19 cellular contexts compared by ENCODE assay signal in genomic region chr12:131347732-131348131, GRCh38.
DNase-seq lines count a peak whose midpoint lies in the region; ATAC-seq, FAIRE-seq and TF ChIP-seq lines count a peak whose summit lies in the region.
"Had no signal": no experiment of that assay in that cellular context is flagged by ENCODE, and none has a peak within 500 bp of the region (broad histone marks: within the 10 kb centered on the region; RNA-seq: fewer than 3 reads in every experiment).

No MANE protein-coding gene starts in this region.

- H2BK5ac ChIP-seq in H1 (ENCODE audit: low read depth, low read length) (peak overlapping the region; percentile 53), neuronal stem cell (ENCODE audit: low read length) (no peak overlapping the region)

- H2BK12ac ChIP-seq in H1 (ENCODE audit: low read depth, low read length) (peak overlapping the region; percentile 72; the same call in 1 of the 2 replicates), neuronal stem cell (ENCODE audit: low read length) (no peak overlapping the region)

- no peaks in the 10 kb centered on the region for H3K79me2 ChIP-seq in H1 (ENCODE audit: control insufficient read depth in 1 of 2, insufficient read depth in 2 of 2, low read length in 2 of 2)

- POLR2A ChIA-PET in WTC11 (lab: Charles Lee) = no interaction called here
- POLR2A ChIA-PET in H1 (lab: Charles Lee; ENCODE audit: partially characterized antibody) = no interaction called here

- TF ChIP-seq POLR2A in H1 (IDR thresholded peaks at IDR 0.05; ENCODE audit: control extremely low read depth in 1 of 2, low read depth in 2 of 2, low read length in 2 of 2) (no peak), vagina (IDR thresholded peaks at IDR 0.05) (no peak)

- H4K8ac ChIP-seq in H1 (ENCODE audit: extremely low read depth, insufficient read depth, low read length) = peak overlapping the region; percentile 17; the same call in 1 of the 2 replicates
- H4K8ac ChIP-seq in neuronal stem cell (ENCODE audit: low read depth, low read length) = no peak overlapping the region

- H3K4me3 ChIP-seq in BLaER1 treated with 17β-estradiol and CSF1 and Interleukin-3, amounts not matched to agents 10 nM and 100 nM = no peak overlapping the region
- no peak overlapping the region for H3K4me3 ChIP-seq in H1 (ENCODE audit: extremely low read depth in 1 of 4, insufficient read depth in 2 of 4, low read depth in 3 of 4, low read length in 4 of 4)
- H3K4me3 ChIP-seq in neuronal stem cell (ENCODE audit: low read length in 2 of 2) = peak overlapping the region in 1 of 2 donors; percentile 51
- H3K4me3 ChIP-seq in vagina = no peak overlapping the region
- H3K4me3 ChIP-seq: HAP-1 had no signal

- peaks cover 42% of the 10 kb centered on the region for H3K4me1 Mint-ChIP-seq in WTC11

- no peak overlapping the region for H3K27ac ChIP-seq in BLaER1 treated with 17β-estradiol and CSF1 and Interleukin-3, amounts not matched to agents 10 nM and 100 nM
- H3K27ac ChIP-seq in H1 (ENCODE audit: low read depth, low read length) (no peak overlapping the region), neuronal stem cell (replicated peaks; ENCODE audit: low read length) (no peak overlapping the region), vagina (no peak overlapping the region)

- TF ChIP-seq CTCF in WTC11 (IDR thresholded peaks at IDR 0.05) (no peak), H1 (IDR thresholded peaks at IDR 0.05; ENCODE audit: control extremely low read depth in 1 of 3, insufficient read depth in 1 of 3, low read depth in 1 of 3, low read length in 3 of 3) (no peak), vagina (IDR thresholded peaks at IDR 0.05) (no peak)

- peak overlapping the region; percentile 14; the same call in 1 of the 2 replicates for H2BK15ac ChIP-seq in H1 (ENCODE audit: low read length)
- no peak overlapping the region for H2BK15ac ChIP-seq in neuronal stem cell (ENCODE audit: low read length)

- intact Hi-C loops in vagina (cut with DNase I) (loop anchor here (10.0 kb wide), 1 partner anchor 277 kb away; no protein-coding TSS in a partner anchor), left colon (cut with DNase I, micrococcal nuclease) (no loop called here)

- H3K9ac ChIP-seq in BLaER1 treated with 17β-estradiol and CSF1 and Interleukin-3, amounts not matched to agents 10 nM and 100 nM = no peak overlapping the region
- no peak overlapping the region for H3K9ac ChIP-seq in H1 (replicated peaks in 1 of 4; ENCODE audit: extremely low read depth in 1 of 4, low read depth in 3 of 4, low read length in 3 of 4)
- H3K9ac ChIP-seq in neuronal stem cell (ENCODE audit: low read depth, low read length, poor library complexity) = peak overlapping the region; percentile 45

- H3K36me3 ChIP-seq in BLaER1 treated with 17β-estradiol and CSF1 and Interleukin-3, amounts not matched to agents 10 nM and 100 nM = no peaks in the 10 kb centered on the region
- H3K36me3 ChIP-seq in H1 (ENCODE audit: control insufficient read depth in 2 of 4, insufficient read depth in 4 of 4, low read length in 3 of 4) (no peaks in the 10 kb centered on the region), neuronal stem cell (replicated peaks in 1 of 2; ENCODE audit: control insufficient read depth in 2 of 2, insufficient read depth in 2 of 2, low read length in 2 of 2) (no peaks in the 10 kb centered on the region), vagina (no peaks in the 10 kb centered on the region)
- H3K36me3 ChIP-seq: BE2C, HAP-1 had no signal

- H3K18ac ChIP-seq in H1 (ENCODE audit: extremely low read depth, low read length) (no peak overlapping the region), neuronal stem cell (ENCODE audit: low read length) (no peak overlapping the region)

- peak overlapping the region; percentile 89 for H3K14ac ChIP-seq in H1 (ENCODE audit: insufficient read length)
- no peak overlapping the region for H3K14ac ChIP-seq in neuronal stem cell (ENCODE audit: low read length)

- no peak overlapping the region for H3K4me3 Mint-ChIP-seq in WTC11
- H3K4me3 Mint-ChIP-seq: CD14-positive monocyte had no signal

- H3K23me2 ChIP-seq in H1 (ENCODE audit: low read depth, low read length) = peaks cover 4% of the 10 kb centered on the region; the same call in 1 of the 2 replicates

- no peaks in the 10 kb centered on the region for H3K79me1 ChIP-seq in H1 (ENCODE audit: low read depth, low read length)
- H3K79me1 ChIP-seq in neuronal stem cell (ENCODE audit: low read depth, low read length) = peaks cover 2% of the 10 kb centered on the region

- H2AFZ ChIP-seq in H1 (ENCODE audit: low read length) (no peak overlapping the region), neuronal stem cell (ENCODE audit: low read length) (no peak overlapping the region)

- peak overlapping the region; percentile 89 for H2BK120ac ChIP-seq in H1 (replicated peaks; ENCODE audit: low read depth, low read length)
- H2BK120ac ChIP-seq in neuronal stem cell (ENCODE audit: low read depth, low read length) = no peak overlapping the region

- H4K20me1 ChIP-seq in BLaER1 treated with 17β-estradiol and CSF1 and Interleukin-3, amounts not matched to agents 10 nM and 100 nM = no peaks in the 10 kb centered on the region
- peaks cover 0 to 5% of the 10 kb centered on the region in 2 experiments for H4K20me1 ChIP-seq in H1 (replicated peaks in 1 of 2; ENCODE audit: control insufficient read depth in 1 of 2, insufficient read depth in 2 of 2, low read length in 2 of 2)

- no peak overlapping the region for H4K5ac ChIP-seq in H1 (ENCODE audit: insufficient read length, low read depth, low read length)

- peak overlapping the region; percentile 97 for H3K4ac ChIP-seq in H1 (replicated peaks; ENCODE audit: insufficient read length, low read depth, low read length)
- no peak overlapping the region for H3K4ac ChIP-seq in neuronal stem cell (ENCODE audit: low read length)

- H3K27me3 ChIP-seq in BLaER1 treated with 17β-estradiol and CSF1 and Interleukin-3, amounts not matched to agents 10 nM and 100 nM = peaks cover 0 to 25% (median 0%) of the 10 kb centered on the region in 11 experiments; a peak in 4 of 22 replicates
- H3K27me3 ChIP-seq in H1 (replicated peaks in 1 of 4; ENCODE audit: control insufficient read depth in 3 of 4, extremely low read depth in 1 of 4, insufficient read depth in 3 of 4, low read length in 3 of 4) (no peaks in the 10 kb centered on the region; a peak in 1 of 7 replicates), neuronal stem cell (ENCODE audit: control insufficient read depth in 3 of 3, insufficient read depth in 3 of 3, low read depth in 1 of 3, low read length in 3 of 3) (peaks cover 0 to 3% (median 0%) of the 10 kb centered on the region in 3 experiments), vagina (no peaks in the 10 kb centered on the region)
- H3K27me3 ChIP-seq: BE2C had no signal

- DNase-seq in WTC11 (ENCODE audit: low spot score) = no peak
- DNase-seq in H1 (ENCODE audit: low read depth in 1 of 2, low spot score in 2 of 2) = no peak
- no peak for DNase-seq in neuronal stem cell (ENCODE audit: low spot score)
- DNase-seq in vagina (ENCODE audit: extremely low spot score in 2 of 2) = no peak
- no peak for DNase-seq in left colon
- DNase-seq in stimulated activated CD4-positive, alpha-beta T cell treated with anti-CD3 and anti-CD28 coated beads, Interleukin-15, amount 100 ng/mL, for 24 hours = no peak
- DNase-seq: ACHN; BE2C; CD4-positive, alpha-beta memory T cell; DMS153; DMS79; GDM1 had no signal

- H2AK5ac ChIP-seq in H1 (ENCODE audit: low read depth, low read length) (no peak overlapping the region; the same call in 1 of the 2 replicates), neuronal stem cell (ENCODE audit: low read depth, low read length) (no peak overlapping the region)

- peak overlapping the region in 9 of 11 experiments; percentile 60 to 90 (median 84); a peak in 18 of 22 replicates for H3K4me2 ChIP-seq in BLaER1 treated with 17β-estradiol and CSF1 and Interleukin-3, amounts not matched to agents 10 nM and 100 nM
- H3K4me2 ChIP-seq in H1 (ENCODE audit: insufficient read depth in 1 of 2, low read depth in 2 of 2, low read length in 2 of 2) (0 out of 4 replicates have a peak overlapping the region, but pooled peaks of 1 of the 2 experiments have one; percentile 2), neuronal stem cell (ENCODE audit: insufficient read depth, low read length, poor library complexity, severe bottlenecking) (no peak overlapping the region)

- no peak for ATAC-seq in WTC11
- no peak for ATAC-seq in left colon
- ATAC-seq in HG02610 (IDR thresholded peaks at IDR 0.05; ENCODE audit: unreplicated experiment) = no peak

- no peak overlapping the region for H3K56ac ChIP-seq in H1 (replicated peaks; ENCODE audit: insufficient read length, low read depth, low read length)

- peaks cover 19 to 30% (median 25%) of the 10 kb centered on the region in 11 experiments for H3K9me3 ChIP-seq in BLaER1 treated with 17β-estradiol and CSF1 and Interleukin-3, amounts not matched to agents 10 nM and 100 nM (replicated peaks in 1 of 11)
- H3K9me3 ChIP-seq in H1 (ENCODE audit: insufficient read depth in 2 of 2, low read depth in 1 of 2, low read length in 1 of 2) (no peaks in the 10 kb centered on the region; a peak in 1 of 4 replicates), neuronal stem cell (replicated peaks in 1 of 2; ENCODE audit: control insufficient read depth in 2 of 2, insufficient read depth in 1 of 2, low read depth in 1 of 2, low read length in 2 of 2) (no peaks in the 10 kb centered on the region), vagina (no peaks in the 10 kb centered on the region)
- H3K9me3 ChIP-seq: BE2C, HAP-1 had no signal

- H4K91ac ChIP-seq in H1 (replicated peaks; ENCODE audit: insufficient read length, low read length) (peak overlapping the region; percentile 83), neuronal stem cell (ENCODE audit: low read depth, low read length, poor library complexity) (no peak overlapping the region)

- H2BK20ac ChIP-seq in H1 (ENCODE audit: low read length) = no peak overlapping the region

- H3K9me3 Mint-ChIP-seq in WTC11 = peaks cover 9% of the 10 kb centered on the region

- 90% methylated on average over 7 of the region's 7 CpGs; no CpG with 5 or more reads in 1 of the 2 experiments for WGBS in H1 (ENCODE audit: extremely low coverage in 1 of 2, insufficient coverage in 1 of 2, insufficient read length in 1 of 2, insufficient replicate concordance in 2 of 2, low coverage in 1 of 2, low lambda C conversion rate in 2 of 2, missing lambda C conversion rate in 1 of 2), 2 experiments
- WGBS in neuronal stem cell (ENCODE audit: extremely low coverage in 2 of 2, insufficient read length in 2 of 2, insufficient replicate concordance in 1 of 2), 2 donors = no CpG with 5 or more reads among the region's 7 CpGs

- no peak for TF ChIP-seq RAD21 in H1 (IDR thresholded peaks at IDR 0.05 in 1 of 2, conservative IDR thresholded peaks at IDR 0.05 in 1 of 2; ENCODE audit: low read depth in 2 of 2, low read length in 2 of 2)

- H3K4me1 ChIP-seq in BLaER1 treated with 17β-estradiol and CSF1 and Interleukin-3, amounts not matched to agents 10 nM and 100 nM = peaks cover 26 to 69% (median 63%) of the 10 kb centered on the region in 10 experiments
- peaks cover 2 to 18% (median 14%) of the 10 kb centered on the region in 4 experiments; a peak in 6 of 7 replicates for H3K4me1 ChIP-seq in H1 (replicated peaks in 1 of 4; ENCODE audit: control insufficient read depth in 3 of 4, insufficient read depth in 4 of 4, low read length in 3 of 4)
- peaks cover 5 to 30% of the 10 kb centered on the region in 2 donors for H3K4me1 ChIP-seq in neuronal stem cell (ENCODE audit: control insufficient read depth in 2 of 2, insufficient read depth in 1 of 2, low read depth in 1 of 2, low read length in 2 of 2)
- H3K4me1 ChIP-seq in vagina = no peaks in the 10 kb centered on the region
- H3K4me1 ChIP-seq: BE2C, HAP-1 had no signal

- CTCF ChIA-PET in WTC11 (lab: Charles Lee) = no interaction called here
- CTCF ChIA-PET in H1 (lab: Charles Lee; ENCODE audit: partially characterized antibody) = no interaction called here

- FAIRE-seq in H1 (lab: Jason Lieb, UNC) = no peak
- FAIRE-seq: A204.1, GM12892, GM18507 had no signal

- peak overlapping the region; percentile 75 for H3K23ac ChIP-seq in H1 (ENCODE audit: insufficient read length)
- H3K23ac ChIP-seq in neuronal stem cell (ENCODE audit: low read depth, low read length, poor library complexity) = no peak overlapping the region

- peaks cover 4% of the 10 kb centered on the region; the same call in 1 of the 2 replicates for H3K36me3 Mint-ChIP-seq in WTC11
- H3K36me3 Mint-ChIP-seq: CD14-positive monocyte; CD4-positive, alpha-beta memory T cell had no signal

- TF ChIP-seq EP300 in H1 (IDR thresholded peaks at IDR 0.05; ENCODE audit: borderline replicate concordance in 1 of 2, low read depth in 2 of 2, low read length in 2 of 2) = no peak

- H3K27me3 Mint-ChIP-seq in WTC11 (ENCODE audit: low read depth) = no peaks in the 10 kb centered on the region; the same call in 1 of the 2 replicates

- H3K27ac Mint-ChIP-seq in WTC11 = peak overlapping the region; percentile 46
- H3K27ac Mint-ChIP-seq: CD14-positive monocyte had no signal
